ENCODE assay signal across 1 cellular context in the genomic region with DNA sequence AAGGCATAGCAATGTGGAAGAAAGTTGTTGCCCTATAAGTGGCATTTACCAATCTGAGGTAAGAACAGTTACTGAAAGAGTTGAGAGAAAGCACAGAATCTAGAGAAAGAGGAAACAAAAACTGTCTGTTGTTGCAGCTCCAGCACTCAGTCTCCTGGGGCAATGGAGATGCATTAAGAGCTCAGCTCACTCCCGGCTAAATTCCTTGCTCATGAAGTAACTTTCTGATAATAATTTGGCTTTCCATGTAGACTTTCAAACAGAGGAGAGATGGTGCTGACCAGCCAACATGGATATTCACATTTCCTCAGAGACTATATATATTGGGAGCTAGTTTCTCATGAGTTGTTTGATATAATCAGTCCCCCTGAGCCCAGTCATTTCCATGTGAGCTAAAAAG.
TF ChIP-seq lines count a peak whose summit lies in the region.

No MANE protein-coding gene starts in this region.

TF ChIP-seq in SK-N-SH, 30 proteins besides CTCF, POLR2A, EP300 and RAD21 (continued from another document):
- TF ChIP-seq, protein P1, sequence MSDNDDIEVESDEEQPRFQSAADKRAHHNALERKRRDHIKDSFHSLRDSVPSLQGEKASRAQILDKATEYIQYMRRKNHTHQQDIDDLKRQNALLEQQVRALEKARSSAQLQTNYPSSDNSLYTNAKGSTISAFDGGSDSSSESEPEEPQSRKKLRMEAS (IDR thresholded peaks at IDR 0.05; ENCODE audit: low read depth), result no peak
- TF ChIP-seq FOXJ3 (CRISPR knock-in tag; IDR thresholded peaks at IDR 0.05) (no peak), NRF1 (IDR thresholded peaks at IDR 0.05; ENCODE audit: low read depth, low read length) (no peak), FOSL2 (IDR thresholded peaks at IDR 0.05; ENCODE audit: borderline replicate concordance, low read depth) (no peak), RCOR1 (IDR thresholded peaks at IDR 0.05; ENCODE audit: low read length) (no peak), SMC3 (IDR thresholded peaks at IDR 0.05; ENCODE audit: low read depth, low read length) (no peak), TCF12 (IDR thresholded peaks at IDR 0.05) (no peak), GABPA (IDR thresholded peaks at IDR 0.05; ENCODE audit: low read depth) (no peak), JUND (IDR thresholded peaks at IDR 0.05) (no peak), POLR2AphosphoS5 (IDR thresholded peaks at IDR 0.05; ENCODE audit: low read depth, low read length) (no peak), GATA2 (CRISPR knock-in tag; IDR thresholded peaks at IDR 0.05) (no peak), SIN3A (IDR thresholded peaks at IDR 0.05; ENCODE audit: borderline replicate concordance, low read depth, low read length) (no peak), MEF2A (IDR thresholded peaks at IDR 0.05; ENCODE audit: borderline replicate concordance, low read depth) (no peak)
- TF ChIP-seq, protein P2, sequence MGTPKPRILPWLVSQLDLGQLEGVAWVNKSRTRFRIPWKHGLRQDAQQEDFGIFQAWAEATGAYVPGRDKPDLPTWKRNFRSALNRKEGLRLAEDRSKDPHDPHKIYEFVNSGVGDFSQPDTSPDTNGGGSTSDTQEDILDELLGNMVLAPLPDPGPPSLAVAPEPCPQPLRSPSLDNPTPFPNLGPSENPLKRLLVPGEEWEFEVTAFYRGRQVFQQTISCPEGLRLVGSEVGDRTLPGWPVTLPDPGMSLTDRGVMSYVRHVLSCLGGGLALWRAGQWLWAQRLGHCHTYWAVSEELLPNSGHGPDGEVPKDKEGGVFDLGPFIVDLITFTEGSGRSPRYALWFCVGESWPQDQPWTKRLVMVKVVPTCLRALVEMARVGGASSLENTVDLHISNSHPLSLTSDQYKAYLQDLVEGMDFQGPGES (IDR thresholded peaks at IDR 0.05; ENCODE audit: low read depth, low read length), result no peak
- TF ChIP-seq, protein P3, sequence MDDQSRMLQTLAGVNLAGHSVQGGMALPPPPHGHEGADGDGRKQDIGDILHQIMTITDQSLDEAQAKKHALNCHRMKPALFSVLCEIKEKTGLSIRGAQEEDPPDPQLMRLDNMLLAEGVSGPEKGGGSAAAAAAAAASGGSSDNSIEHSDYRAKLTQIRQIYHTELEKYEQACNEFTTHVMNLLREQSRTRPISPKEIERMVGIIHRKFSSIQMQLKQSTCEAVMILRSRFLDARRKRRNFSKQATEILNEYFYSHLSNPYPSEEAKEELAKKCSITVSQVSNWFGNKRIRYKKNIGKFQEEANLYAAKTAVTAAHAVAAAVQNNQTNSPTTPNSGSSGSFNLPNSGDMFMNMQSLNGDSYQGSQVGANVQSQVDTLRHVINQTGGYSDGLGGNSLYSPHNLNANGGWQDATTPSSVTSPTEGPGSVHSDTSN (IDR thresholded peaks at IDR 0.05), result no peak
- TF ChIP-seq, protein P4, sequence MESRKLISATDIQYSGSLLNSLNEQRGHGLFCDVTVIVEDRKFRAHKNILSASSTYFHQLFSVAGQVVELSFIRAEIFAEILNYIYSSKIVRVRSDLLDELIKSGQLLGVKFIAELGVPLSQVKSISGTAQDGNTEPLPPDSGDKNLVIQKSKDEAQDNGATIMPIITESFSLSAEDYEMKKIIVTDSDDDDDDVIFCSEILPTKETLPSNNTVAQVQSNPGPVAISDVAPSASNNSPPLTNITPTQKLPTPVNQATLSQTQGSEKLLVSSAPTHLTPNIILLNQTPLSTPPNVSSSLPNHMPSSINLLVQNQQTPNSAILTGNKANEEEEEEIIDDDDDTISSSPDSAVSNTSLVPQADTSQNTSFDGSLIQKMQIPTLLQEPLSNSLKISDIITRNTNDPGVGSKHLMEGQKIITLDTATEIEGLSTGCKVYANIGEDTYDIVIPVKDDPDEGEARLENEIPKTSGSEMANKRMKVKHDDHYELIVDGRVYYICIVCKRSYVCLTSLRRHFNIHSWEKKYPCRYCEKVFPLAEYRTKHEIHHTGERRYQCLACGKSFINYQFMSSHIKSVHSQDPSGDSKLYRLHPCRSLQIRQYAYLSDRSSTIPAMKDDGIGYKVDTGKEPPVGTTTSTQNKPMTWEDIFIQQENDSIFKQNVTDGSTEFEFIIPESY (IDR thresholded peaks at IDR 0.05; ENCODE audit: borderline replicate concordance, low read depth), result no peak
TF ChIP-seq in SK-N-SH: peak in this region for 0.
